In genomic region chr3:186989429-186989828, GRCh38 we compare ENCODE assay signal across 19 cellular contexts. TPM values are rescaled to one million over a fixed set of nuclear protein-coding genes. Genes with fewer than 3 reads are reported as not detected.
DNase-seq lines count a peak whose midpoint lies in the region; ATAC-seq, FAIRE-seq and TF ChIP-seq lines count a peak whose summit lies in the region.
"Had no signal": no experiment of that assay in that cellular context is flagged by ENCODE, and none has a peak within 500 bp of the region (broad histone marks: within the 10 kb centered on the region; RNA-seq: fewer than 3 reads in every experiment).

No MANE protein-coding gene starts in this region.

- TF ChIP-seq CTCF in gastrocnemius medialis (IDR thresholded peaks at IDR 0.05 in 4 of 5, conservative IDR thresholded peaks at IDR 0.05 in 1 of 5): no peak

- H3K9me3 Mint-ChIP-seq in CD4-positive, CD25-positive, alpha-beta regulatory T cell: no peaks in the 10 kb centered on the region
- no peaks in the 10 kb centered on the region for H3K9me3 Mint-ChIP-seq in memory B cell
- H3K9me3 Mint-ChIP-seq in activated naive CD8-positive, alpha-beta T cell treated with anti-CD3 and anti-CD28 coated beads, Interleukin-2, amount 50 U/mL, for 24 hours: no peaks in the 10 kb centered on the region
- H3K9me3 Mint-ChIP-seq: mesothelial cell of epicardium had no signal

- H3K36me3 Mint-ChIP-seq in CD4-positive, CD25-positive, alpha-beta regulatory T cell: peaks cover 37% of the 10 kb centered on the region
- H3K36me3 Mint-ChIP-seq in T-helper 17 cell (ENCODE audit: low read depth): peaks cover 6% of the 10 kb centered on the region
- peaks cover 22% of the 10 kb centered on the region for H3K36me3 Mint-ChIP-seq in memory B cell
- peaks cover 24% of the 10 kb centered on the region for H3K36me3 Mint-ChIP-seq in activated naive CD8-positive, alpha-beta T cell treated with anti-CD3 and anti-CD28 coated beads, Interleukin-2, amount 50 U/mL, for 24 hours (ENCODE audit: low read depth)

- H3K27ac ChIP-seq in CD4-positive, CD25-positive, alpha-beta regulatory T cell (ENCODE audit: insufficient read depth, low read length, poor library complexity, severe bottlenecking): no peak overlapping the region
- H3K27ac ChIP-seq in substantia nigra (ENCODE audit: low read depth, low read length, poor library complexity, severe bottlenecking) (no peak overlapping the region), gastrocnemius medialis (peak overlapping the region in 1 of 4 donors; percentile 16)

- intact Hi-C loops in gastrocnemius medialis (cut with DNase I; ENCODE audit: low total_unique reads): no loop called here

- H3K4me1 Mint-ChIP-seq in CD4-positive, CD25-positive, alpha-beta regulatory T cell: peaks cover 21 to 60% (median 40%) of the 10 kb centered on the region in 4 donors
- H3K4me1 Mint-ChIP-seq in T-helper 17 cell (peaks cover 44% of the 10 kb centered on the region), memory B cell (peaks cover 70% of the 10 kb centered on the region)
- H3K4me1 Mint-ChIP-seq in activated naive CD8-positive, alpha-beta T cell treated with anti-CD3 and anti-CD28 coated beads, Interleukin-2, amount 50 U/mL, for 24 hours: peaks cover 65% of the 10 kb centered on the region
- H3K4me1 Mint-ChIP-seq: mesothelial cell of epicardium had no signal

- ATAC-seq in CD4-positive, CD25-positive, alpha-beta regulatory T cell (ENCODE audit: low read depth in 2 of 2): no peak
- ATAC-seq in T-helper 17 cell (no peak), memory B cell (ENCODE audit: low read depth) (no peak), HG02571 (IDR thresholded peaks at IDR 0.05; ENCODE audit: unreplicated experiment) (no peak), gastrocnemius medialis (no peak)
- ATAC-seq in activated naive CD8-positive, alpha-beta T cell treated with anti-CD3 and anti-CD28 coated beads, Interleukin-2, amount 50 U/mL, for 24 hours: no peak
- ATAC-seq: PC-3, sciatic nerve had no signal

- H3K4me3 ChIP-seq in CD4-positive, CD25-positive, alpha-beta regulatory T cell (ENCODE audit: low read depth, low read length): no peak overlapping the region
- no peak overlapping the region for H3K4me3 ChIP-seq in gastrocnemius medialis

- H3K36me3 ChIP-seq in CD4-positive, CD25-positive, alpha-beta regulatory T cell (ENCODE audit: control insufficient read depth, insufficient read depth, low read length): peaks cover 59% of the 10 kb centered on the region
- H3K36me3 ChIP-seq in gastrocnemius medialis: no peaks in the 10 kb centered on the region

- H3K9me3 ChIP-seq in CD4-positive, CD25-positive, alpha-beta regulatory T cell (ENCODE audit: control insufficient read depth in 2 of 2, low read length in 2 of 2): no peaks in the 10 kb centered on the region
- H3K9me3 ChIP-seq in T-helper 17 cell (ENCODE audit: control insufficient read depth, low read length, poor library complexity, severe bottlenecking): no peaks in the 10 kb centered on the region
- no peaks in the 10 kb centered on the region for H3K9me3 ChIP-seq in gastrocnemius medialis

- peak overlapping the region; percentile 5 to 77 (median 56) for H3K27ac Mint-ChIP-seq in CD4-positive, CD25-positive, alpha-beta regulatory T cell
- H3K27ac Mint-ChIP-seq in T-helper 17 cell: peak overlapping the region; percentile 84
- H3K27ac Mint-ChIP-seq in memory B cell: peak overlapping the region; percentile 26
- no peak overlapping the region for H3K27ac Mint-ChIP-seq in activated naive CD8-positive, alpha-beta T cell treated with anti-CD3 and anti-CD28 coated beads, Interleukin-2, amount 50 U/mL, for 24 hours
- H3K27ac Mint-ChIP-seq: mesothelial cell of epicardium had no signal

- in situ Hi-C loops in gastrocnemius medialis (cut with MboI; ENCODE audit: low sequenced_read_pairs in 4 of 4): no loop called here

- no peak overlapping the region for H3K4me3 Mint-ChIP-seq in CD4-positive, CD25-positive, alpha-beta regulatory T cell
- H3K4me3 Mint-ChIP-seq in T-helper 17 cell (no peak overlapping the region), memory B cell (no peak overlapping the region)
- no peak overlapping the region for H3K4me3 Mint-ChIP-seq in activated naive CD8-positive, alpha-beta T cell treated with anti-CD3 and anti-CD28 coated beads, Interleukin-2, amount 50 U/mL, for 24 hours
- H3K4me3 Mint-ChIP-seq: mesothelial cell of epicardium had no signal

- peak; percentile 28 for FAIRE-seq in GM12891 (lab: Jason Lieb, UNC)
- FAIRE-seq: astrocyte had no signal

- no peaks in the 10 kb centered on the region for H3K27me3 Mint-ChIP-seq in CD4-positive, CD25-positive, alpha-beta regulatory T cell
- H3K27me3 Mint-ChIP-seq in T-helper 17 cell (no peaks in the 10 kb centered on the region), memory B cell (no peaks in the 10 kb centered on the region)
- no peaks in the 10 kb centered on the region for H3K27me3 Mint-ChIP-seq in activated naive CD8-positive, alpha-beta T cell treated with anti-CD3 and anti-CD28 coated beads, Interleukin-2, amount 50 U/mL, for 24 hours

- H3K27me3 ChIP-seq in CD4-positive, CD25-positive, alpha-beta regulatory T cell (ENCODE audit: control insufficient read depth, insufficient read depth, low read length): no peaks in the 10 kb centered on the region
- H3K27me3 ChIP-seq in gastrocnemius medialis: no peaks in the 10 kb centered on the region

- TF ChIP-seq POLR2A in GM12891 (IDR thresholded peaks at IDR 0.05; ENCODE audit: low read depth, low read length) (no peak), gastrocnemius medialis (IDR thresholded peaks at IDR 0.05) (no peak)

- peaks cover 4% of the 10 kb centered on the region for H3K4me1 ChIP-seq in CD4-positive, CD25-positive, alpha-beta regulatory T cell (ENCODE audit: control insufficient read depth, insufficient read depth, low read length, poor library complexity, severe bottlenecking)
- H3K4me1 ChIP-seq in gastrocnemius medialis: peaks cover 30 to 38% of the 10 kb centered on the region in 2 donors

- no peak for DNase-seq in CD4-positive, CD25-positive, alpha-beta regulatory T cell
- DNase-seq in GM12891 (ENCODE audit: insufficient read length, low spot score) (no peak), T-helper 17 cell (no peak), memory B cell (ENCODE audit: low spot score in 2 of 2) (no peak), substantia nigra (lab: John Stamatoyannopoulos, UW) (no peak), gastrocnemius medialis (no peak)
- DNase-seq in activated naive CD8-positive, alpha-beta T cell treated with anti-CD3 and anti-CD28 coated beads, Interleukin-2, amount 50 U/mL, for 24 hours: no peak
- DNase-seq: activated CD4-positive, alpha-beta T cell treated with anti-CD3 and anti-CD28 coated beads, Interleukin-2, amount 50 U/mL, for 48 hours; activated effector memory CD4-positive, alpha-beta T cell treated with anti-CD3 and anti-CD28 coated beads, Interleukin-2, amount 50 U/mL, for 16 hours; cortex of kidney; DMS 273 treated with DMSO at 0.1 percent for 48 hours; NCI-H2081 treated with DMSO at 0.1 percent for 48 hours; NCI-H524 treated with DMSO at 0.1 percent for 48 hours; PC-3; stimulated activated CD4-positive, alpha-beta T cell treated with anti-CD3 and anti-CD28 coated beads, Interleukin-1b, Interleukin-23, amount 100 ng/mL, for 48 hours had no signal

TF ChIP-seq in GM12891, 5 proteins besides CTCF, POLR2A, EP300 and RAD21:
- TF ChIP-seq SPI1 (IDR thresholded peaks at IDR 0.05; ENCODE audit: low read depth, low read length): no peak
- no peak for TF ChIP-seq POLR2AphosphoS5 (IDR thresholded peaks at IDR 0.05; ENCODE audit: low read depth, low read length)
- no peak for TF ChIP-seq PAX5 (IDR thresholded peaks at IDR 0.05; ENCODE audit: insufficient read depth, low read length, severe bottlenecking)
- TF ChIP-seq POU2F2 (IDR thresholded peaks at IDR 0.05; ENCODE audit: low read depth, low read length): no peak
- no peak for TF ChIP-seq TAF1 (IDR thresholded peaks at IDR 0.05; ENCODE audit: low read depth, low read length)
TF ChIP-seq in GM12891: peak in this region for 0.

RNA-seq across cellular contexts. Expression of gene ST6GAL1, which starts 59.1 kb away (rescaled TPM):
- total RNA-seq in CD4-positive, CD25-positive, alpha-beta regulatory T cell: 179 TPM
- polyA plus RNA-seq in CD4-positive, CD25-positive, alpha-beta regulatory T cell: 100 to 1,000 TPM; 125 to 184 (median 154) TPM
- polyA plus RNA-seq in GM12891 (2012; ENCODE audit: low read depth, missing spikeins): 85.5 TPM
- total RNA-seq in T-helper 17 cell: 100 to 1,000 TPM; 109 to 134 TPM
- total RNA-seq in gastrocnemius medialis: 10 to 100 TPM; 11.1 to 29.8 (median 18.6) TPM
